ENCODE assay signal across 20 cellular contexts in genomic region chr19:10577951-10578350, GRCh38. TPM values are rescaled to one million over a fixed set of nuclear protein-coding genes. Genes with fewer than 3 reads are reported as not detected.
DNase-seq lines count a peak whose midpoint lies in the region; ATAC-seq, FAIRE-seq and TF ChIP-seq lines count a peak whose summit lies in the region.
"Had no signal": no experiment of that assay in that cellular context is flagged by ENCODE, and none has a peak within 500 bp of the region (broad histone marks: within the 10 kb centered on the region; RNA-seq: fewer than 3 reads in every experiment).

No MANE protein-coding gene starts in this region.

- no peak for FAIRE-seq in HepG2 (lab: Jason Lieb, UNC)
- FAIRE-seq: A204.1, GM12891, GM18507, H54 had no signal

- CTCF ChIA-PET in HepG2 (lab: Yijun Ruan, JAX; ENCODE audit: low intra/inter-chr PET ratio, low total read pairs): interaction anchor here (4.5 kb wide), 1 partner anchor 66 kb away, joined by 69 read pairs; no protein-coding TSS in a partner anchor
- CTCF ChIA-PET in PC-9 (lab: Charles Lee): interaction anchor here (0.7 kb wide), 1 partner anchor 99 kb away, joined by 4 read pairs; no protein-coding TSS in a partner anchor

- intact Hi-C loops in HepG2 (cut with micrococcal nuclease; ENCODE audit: unreplicated experiment) (no loop called here), right lobe of liver (cut with DNase I) (no loop called here), PC-9 (cut with micrococcal nuclease; ENCODE audit: unreplicated experiment) (loop anchor here (10.0 kb wide), 1 partner anchor 643 kb away; the partner anchor contains the start of gene OLFM2), thyroid gland (cut with DNase I) (no loop called here)

- H3K36me3 Mint-ChIP-seq in stimulated activated naive B cell treated with anti-CD40 and anti-IgM and Interleukin-4, amounts not matched to agents 10 μg/mL and 1 μg/mL and 100 μg/mL, for 72 hours: no peaks in the 10 kb centered on the region
- H3K36me3 Mint-ChIP-seq: CD14-positive monocyte; CD4-positive, alpha-beta memory T cell had no signal

- H3K4me1 ChIP-seq in HepG2 (ENCODE audit: insufficient read depth, low read length) (peaks cover 43% of the 10 kb centered on the region), right lobe of liver (no peaks in the 10 kb centered on the region), PC-9 (replicated peaks; ENCODE audit: insufficient read depth) (no peaks in the 10 kb centered on the region), thyroid gland (peaks cover 3 to 12% of the 10 kb centered on the region in 2 donors)
- H3K4me1 ChIP-seq: BE2C, HAP-1 had no signal

- H3K27me3 ChIP-seq in HepG2 (ENCODE audit: control insufficient read depth in 1 of 2, insufficient read depth in 2 of 2, low read length in 2 of 2) (peaks cover under 1% of the 10 kb centered on the region in 2 experiments; a peak in 2 of 5 replicates), right lobe of liver (no peaks in the 10 kb centered on the region), PC-9 (ENCODE audit: insufficient read depth, low read depth) (no peaks in the 10 kb centered on the region), thyroid gland (no peaks in the 10 kb centered on the region)
- H3K27me3 ChIP-seq: BE2C; BLaER1 treated with 17β-estradiol and CSF1 and Interleukin-3, amounts not matched to agents 10 nM and 100 nM had no signal

- TF ChIP-seq POLR2A in HepG2 (IDR thresholded peaks at IDR 0.05; ENCODE audit: insufficient read depth in 1 of 2, low read depth in 2 of 2, low read length in 2 of 2) (no peak), right lobe of liver (IDR thresholded peaks at IDR 0.05) (no peak), thyroid gland (IDR thresholded peaks at IDR 0.05) (no peak)

- H3K27ac ChIP-seq in HepG2 (ENCODE audit: extremely low read length, insufficient read depth, low read length): peak overlapping the region; percentile 85
- H3K27ac ChIP-seq in right lobe of liver: no peak overlapping the region
- no peak overlapping the region for H3K27ac ChIP-seq in PC-9
- H3K27ac ChIP-seq in thyroid gland: peak overlapping the region in 2 of 3 donors; percentile 73 to 85
- H3K27ac ChIP-seq: 22Rv1; BLaER1 treated with 17β-estradiol and CSF1 and Interleukin-3, amounts not matched to agents 10 nM and 100 nM had no signal

- H3K4me3 Mint-ChIP-seq in stimulated activated naive B cell treated with anti-CD40 and anti-IgM and Interleukin-4, amounts not matched to agents 10 μg/mL and 1 μg/mL and 100 μg/mL, for 72 hours: no peak overlapping the region
- H3K4me3 Mint-ChIP-seq: CD14-positive monocyte; CD4-positive, alpha-beta memory T cell had no signal

- no peaks in the 10 kb centered on the region for H3K9me2 ChIP-seq in PC-9 (ENCODE audit: insufficient read depth)

- H3K4me3 ChIP-seq in HepG2 (replicated peaks in 1 of 3; ENCODE audit: insufficient read depth in 1 of 3, low read depth in 2 of 3, low read length in 3 of 3) (no peak overlapping the region), right lobe of liver (no peak overlapping the region), PC-9 (no peak overlapping the region), thyroid gland (replicated peaks in 1 of 3) (no peak overlapping the region)
- H3K4me3 ChIP-seq: BLaER1 treated with 17β-estradiol and CSF1 and Interleukin-3, amounts not matched to agents 10 nM and 100 nM; HAP-1 had no signal

- WGBS in HepG2 (ENCODE audit: low lambda C conversion rate): 38% methylated on average over 6 of the region's 6 CpGs
- WGBS in right lobe of liver (ENCODE audit: insufficient coverage, low coverage, low lambda C conversion rate, missing lambda C conversion rate): 90% methylated on average over 3 of the region's 6 CpGs
- WGBS in thyroid gland, 2 donors: 94 to 95% methylated on average over 6 of the region's 6 CpGs

- no peak for TF ChIP-seq CTCF in HepG2 (CRISPR knock-in tag; IDR thresholded peaks at IDR 0.05)
- no peak for TF ChIP-seq CTCF in right lobe of liver (IDR thresholded peaks at IDR 0.05)
- TF ChIP-seq CTCF in PC-9 (conservative IDR thresholded peaks at IDR 0.05): no peak
- peak in 1 of 6 experiments; percentile 4 for TF ChIP-seq CTCF in thyroid gland (IDR thresholded peaks at IDR 0.05)

- no peak overlapping the region for H2AFZ ChIP-seq in HepG2 (ENCODE audit: low read length)
- H2AFZ ChIP-seq in PC-9: no peak overlapping the region

- no peak overlapping the region for H3K27ac Mint-ChIP-seq in stimulated activated naive B cell treated with anti-CD40 and anti-IgM and Interleukin-4, amounts not matched to agents 10 μg/mL and 1 μg/mL and 100 μg/mL, for 72 hours
- H3K27ac Mint-ChIP-seq: CD14-positive monocyte; CD4-positive, alpha-beta memory T cell had no signal

- no peaks in the 10 kb centered on the region for H3K27me3 Mint-ChIP-seq in stimulated activated naive B cell treated with anti-CD40 and anti-IgM and Interleukin-4, amounts not matched to agents 10 μg/mL and 1 μg/mL and 100 μg/mL, for 72 hours

- no peaks in the 10 kb centered on the region for H3K9me3 Mint-ChIP-seq in stimulated activated naive B cell treated with anti-CD40 and anti-IgM and Interleukin-4, amounts not matched to agents 10 μg/mL and 1 μg/mL and 100 μg/mL, for 72 hours
- H3K9me3 Mint-ChIP-seq: CD14-positive monocyte; CD4-positive, alpha-beta memory T cell had no signal

- BruUV-seq in HepG2 (replicated peaks; lab: Mats Ljungman, UMichigan) (TSS peak; percentile 83), PC-9 (replicated peaks; lab: Mats Ljungman, UMichigan) (TSS peak; percentile 63)

- H3K79me2 ChIP-seq in HepG2 (ENCODE audit: insufficient read depth, low read length) (peaks cover 9% of the 10 kb centered on the region), PC-9 (ENCODE audit: low read depth) (peaks cover 5% of the 10 kb centered on the region; the same call in 1 of the 2 replicates)

- POLR2A ChIA-PET in HepG2 (lab: Yijun Ruan, JAX) (interaction anchor here (0.6 to 0.7 kb wide), 7 partner anchors 10 to 258 kb away, joined by 3 to 6 read pairs (median 4); partner anchors contain the start of gene TMED1), PC-9 (lab: Charles Lee; ENCODE audit: unreplicated experiment) (interaction anchor here (0.6 to 0.7 kb wide), 2 partner anchors 122 to 166 kb away, joined by 7 to 33 read pairs; no protein-coding TSS in a partner anchor)

- TF ChIP-seq EP300 in HepG2 (IDR thresholded peaks at IDR 0.05; ENCODE audit: low read depth in 2 of 2, low read length in 2 of 2) (no peak), HepG2 (CRISPR knock-in tag; IDR thresholded peaks at IDR 0.05; ENCODE audit: borderline replicate concordance) (no peak)

- ATAC-seq in HepG2 (peak; percentile 6; the same call in 1 of the 3 replicates), right lobe of liver (no peak), GM21723 (IDR thresholded peaks at IDR 0.05; ENCODE audit: unreplicated experiment) (no peak)
- no peak for ATAC-seq in stimulated activated naive B cell treated with anti-CD40 and anti-IgM and Interleukin-4, amounts not matched to agents 10 μg/mL and 1 μg/mL and 100 μg/mL, for 72 hours (replicated peaks)

- H3K4me2 ChIP-seq in HepG2 (ENCODE audit: low read depth, low read length): peak overlapping the region; percentile 31; the same call in 1 of the 2 replicates
- no peak overlapping the region for H3K4me2 ChIP-seq in PC-9
- H3K4me2 ChIP-seq: BLaER1 treated with 17β-estradiol and CSF1 and Interleukin-3, amounts not matched to agents 10 nM and 100 nM had no signal

- DNase-seq in HepG2 (ENCODE audit: low spot score) (no peak), right lobe of liver (no peak), PC-9 (no peak), thyroid gland (no peak)
- no peak for DNase-seq in stimulated activated naive B cell treated with anti-CD40 and anti-IgM and Interleukin-4, amounts not matched to agents 10 μg/mL and 1 μg/mL and 100 μg/mL, for 72 hours
- DNase-seq: AML-193; BE2C; CD4-positive, alpha-beta memory T cell; DMS79 treated with DMSO at 0.1 percent for 48 hours; GF-D8; GOT3 had no signal

- H3K9ac ChIP-seq in HepG2 (ENCODE audit: insufficient read depth, low read depth, low read length): no peak overlapping the region

- H3F3A ChIP-seq in PC-9 (ENCODE audit: insufficient read depth, low read depth): peaks cover 55% of the 10 kb centered on the region

- H3K36me3 ChIP-seq in HepG2 (replicated peaks in 1 of 2; ENCODE audit: control insufficient read depth in 1 of 2, insufficient read depth in 2 of 2, low read length in 2 of 2) (no peaks in the 10 kb centered on the region), right lobe of liver (no peaks in the 10 kb centered on the region), PC-9 (ENCODE audit: low read depth) (peaks cover 27% of the 10 kb centered on the region), thyroid gland (peaks cover 0 to 3% of the 10 kb centered on the region in 2 donors)
- H3K36me3 ChIP-seq: BE2C; BLaER1 treated with 17β-estradiol and CSF1 and Interleukin-3, amounts not matched to agents 10 nM and 100 nM; HAP-1 had no signal

- in situ Hi-C loops in HepG2 (cut with HindIII; ENCODE audit: extremely low pct_ligation_motif_present, low pct_unique_long_range_greater_than_20kb): no loop called here

- peaks cover 6 to 10% of the 10 kb centered on the region in 2 donors for H3K4me1 Mint-ChIP-seq in stimulated activated naive B cell treated with anti-CD40 and anti-IgM and Interleukin-4, amounts not matched to agents 10 μg/mL and 1 μg/mL and 100 μg/mL, for 72 hours

- TF ChIP-seq RAD21 in HepG2 (CRISPR knock-in tag; IDR thresholded peaks at IDR 0.05): no peak

- H3K9me3 ChIP-seq in HepG2 (ENCODE audit: low read length) (no peaks in the 10 kb centered on the region), right lobe of liver (no peaks in the 10 kb centered on the region), PC-9 (ENCODE audit: insufficient read depth, low read depth) (no peaks in the 10 kb centered on the region), thyroid gland (no peaks in the 10 kb centered on the region)
- H3K9me3 ChIP-seq: BE2C; BLaER1 treated with 17β-estradiol and CSF1 and Interleukin-3, amounts not matched to agents 10 nM and 100 nM; HAP-1 had no signal

- H4K20me1 ChIP-seq in HepG2 (ENCODE audit: insufficient read depth, low read length): no peaks in the 10 kb centered on the region
- H4K20me1 ChIP-seq in PC-9 (ENCODE audit: insufficient read depth): peaks cover 6% of the 10 kb centered on the region
- H4K20me1 ChIP-seq: BLaER1 treated with 17β-estradiol and CSF1 and Interleukin-3, amounts not matched to agents 10 nM and 100 nM had no signal

RNA-seq across cellular contexts. Expression of gene AP1M2, which starts 9.2 kb away (rescaled TPM):
- total RNA-seq in HepG2 (2016; rRNA removed; fragmentation: Illumina TruSeq; extraction: Trizol) (76.8 and 82.9 TPM in 2 replicates), right lobe of liver (1 to 10 TPM in 2 of 6 experiments, under 1 TPM in 4; 0.35 to 2.5 (median 0.75) TPM), PC-9 (2021) (94.5 and 126 TPM in 2 replicates), thyroid gland (100 to 1,000 TPM in 2 of 4 donors, 10 to 100 TPM in 2; 69.7 to 129 (median 102) TPM)
- total RNA-seq in HepG2 (2016; cell fraction: cytosol; rRNA removed; fragmentation: Illumina TruSeq; extraction: Trizol; ENCODE audit: low read depth): 118 and 125 TPM in 2 replicates
- total RNA-seq in HepG2 (2016; cell fraction: insoluble cytoplasmic fraction; rRNA removed; fragmentation: Illumina TruSeq; extraction: Trizol): 76.9 and 81.0 TPM in 2 replicates
- 155 and 171 TPM in 2 replicates for total RNA-seq in HepG2 (2016; cell fraction: membrane; rRNA removed; fragmentation: Illumina TruSeq; extraction: Trizol)
- 20.9 and 33.5 TPM in 2 replicates for total RNA-seq in HepG2 (2016; cell fraction: nucleus; rRNA removed; fragmentation: Illumina TruSeq; extraction: Trizol)
- 6.3 and 11.0 TPM in 2 replicates for polyA plus RNA-seq in HepG2 (2011; rRNA removed)
- 9.9 and 10.4 TPM in 2 replicates for polyA plus RNA-seq in HepG2 (2011; cell fraction: cytosol; rRNA removed)
- polyA plus RNA-seq in HepG2 (2011; cell fraction: nucleus; rRNA removed): 5.0 and 7.5 TPM in 2 replicates
- 15.7 and 24.8 TPM in 2 replicates for polyA plus RNA-seq in HepG2 (2012)
- 112 and 122 TPM in 2 replicates for polyA plus RNA-seq in HepG2 (2016; cell fraction: cytosol; fragmentation: Illumina TruSeq; extraction: Trizol; ENCODE audit: low read depth)
- polyA plus RNA-seq in HepG2 (2016; cell fraction: insoluble cytoplasmic fraction; fragmentation: Illumina TruSeq; extraction: Trizol; ENCODE audit: low read depth): 68.0 and 75.6 TPM in 2 replicates
- 140 and 148 TPM in 2 replicates for polyA plus RNA-seq in HepG2 (2016; cell fraction: membrane; fragmentation: Illumina TruSeq; extraction: Trizol; ENCODE audit: low read depth)
- 52.2 and 56.2 TPM in 2 replicates for polyA plus RNA-seq in HepG2 (2016; cell fraction: nucleus; fragmentation: Illumina TruSeq; extraction: Trizol; ENCODE audit: insufficient read depth, low read depth)
- polyA minus RNA-seq in HepG2 (2011; rRNA and poly(A)+ RNA removed; ENCODE audit: low replicate concordance): 5.0 and 16.3 TPM in 2 replicates
- 3.0 and 5.1 TPM in 2 replicates for polyA minus RNA-seq in HepG2 (2011; cell fraction: cytosol; rRNA and poly(A)+ RNA removed)
- polyA minus RNA-seq in HepG2 (2011; cell fraction: nucleus; rRNA and poly(A)+ RNA removed): 1.2 and 3.2 TPM in 2 replicates
- total RNA-seq: CD4-positive, alpha-beta memory T cell had no signal
- polyA plus RNA-seq: CD4-positive, alpha-beta memory T cell had no signal

RNA-seq across cellular contexts. Expression of gene CDKN2D, which starts 9.2 kb away (rescaled TPM):
- total RNA-seq in HepG2 (2016; rRNA removed; fragmentation: Illumina TruSeq; extraction: Trizol): 4.8 and 5.4 TPM in 2 replicates
- total RNA-seq in HepG2 (2016; cell fraction: cytosol; rRNA removed; fragmentation: Illumina TruSeq; extraction: Trizol; ENCODE audit: low read depth): 4.1 and 5.0 TPM in 2 replicates
- 4.8 and 5.1 TPM in 2 replicates for total RNA-seq in HepG2 (2016; cell fraction: insoluble cytoplasmic fraction; rRNA removed; fragmentation: Illumina TruSeq; extraction: Trizol)
- total RNA-seq in HepG2 (2016; cell fraction: membrane; rRNA removed; fragmentation: Illumina TruSeq; extraction: Trizol): 7.2 and 8.5 TPM in 2 replicates
- total RNA-seq in HepG2 (2016; cell fraction: nucleus; rRNA removed; fragmentation: Illumina TruSeq; extraction: Trizol): 2.6 and 3.2 TPM in 2 replicates
- 8.0 and 8.6 TPM in 2 replicates for polyA plus RNA-seq in HepG2 (2011; rRNA removed)
- 9.2 and 13.0 TPM in 2 replicates for polyA plus RNA-seq in HepG2 (2011; cell fraction: cytosol; rRNA removed)
- 7.4 and 7.6 TPM in 2 replicates for polyA plus RNA-seq in HepG2 (2011; cell fraction: nucleus; rRNA removed)
- 2.5 and 6.6 TPM in 2 replicates for polyA plus RNA-seq in HepG2 (2012)
- 6.2 and 7.7 TPM in 2 replicates for polyA plus RNA-seq in HepG2 (2016; cell fraction: cytosol; fragmentation: Illumina TruSeq; extraction: Trizol; ENCODE audit: low read depth)
- polyA plus RNA-seq in HepG2 (2016; cell fraction: insoluble cytoplasmic fraction; fragmentation: Illumina TruSeq; extraction: Trizol; ENCODE audit: low read depth): 6.3 and 8.0 TPM in 2 replicates
- 8.2 and 8.7 TPM in 2 replicates for polyA plus RNA-seq in HepG2 (2016; cell fraction: membrane; fragmentation: Illumina TruSeq; extraction: Trizol; ENCODE audit: low read depth)
- polyA plus RNA-seq in HepG2 (2016; cell fraction: nucleus; fragmentation: Illumina TruSeq; extraction: Trizol; ENCODE audit: insufficient read depth, low read depth): 11.5 and 12.4 TPM in 2 replicates
- 7.8 and 7.9 TPM in 2 replicates for polyA minus RNA-seq in HepG2 (2011; rRNA and poly(A)+ RNA removed; ENCODE audit: low replicate concordance)
- polyA minus RNA-seq in HepG2 (2011; cell fraction: cytosol; rRNA and poly(A)+ RNA removed): 1.8 and 2.3 TPM in 2 replicates
- polyA minus RNA-seq in HepG2 (2011; cell fraction: nucleus; rRNA and poly(A)+ RNA removed): 0.39 and 0.87 TPM in 2 replicates
- 1 to 10 TPM in 4 of 6 experiments, under 1 TPM in 2; 0.97 to 2.8 (median 2.0) TPM for total RNA-seq in right lobe of liver
- total RNA-seq in PC-9 (2021): 8.3 and 10.1 TPM in 2 replicates
- 1 to 10 TPM; 2.0 to 8.2 (median 3.7) TPM for total RNA-seq in thyroid gland

RNA-seq across cellular contexts. Expression of gene KRI1, which starts 12.1 kb away (rescaled TPM):
- total RNA-seq in HepG2 (2016; rRNA removed; fragmentation: Illumina TruSeq; extraction: Trizol) (10.2 and 11.7 TPM in 2 replicates), right lobe of liver (1 to 10 TPM; 5.8 to 9.6 (median 8.5) TPM), PC-9 (2021) (24.5 and 27.0 TPM in 2 replicates), thyroid gland (10 to 100 TPM; 17.3 to 49.7 (median 28.2) TPM)
- total RNA-seq in HepG2 (2016; cell fraction: cytosol; rRNA removed; fragmentation: Illumina TruSeq; extraction: Trizol; ENCODE audit: low read depth): 2.3 and 3.1 TPM in 2 replicates
- total RNA-seq in HepG2 (2016; cell fraction: insoluble cytoplasmic fraction; rRNA removed; fragmentation: Illumina TruSeq; extraction: Trizol): 8.4 and 12.8 TPM in 2 replicates
- total RNA-seq in HepG2 (2016; cell fraction: membrane; rRNA removed; fragmentation: Illumina TruSeq; extraction: Trizol): 3.2 and 3.9 TPM in 2 replicates
- 9.0 and 10.0 TPM in 2 replicates for total RNA-seq in HepG2 (2016; cell fraction: nucleus; rRNA removed; fragmentation: Illumina TruSeq; extraction: Trizol)
- polyA plus RNA-seq in HepG2 (2011; rRNA removed): 9.1 and 12.7 TPM in 2 replicates
- 4.8 and 4.9 TPM in 2 replicates for polyA plus RNA-seq in HepG2 (2011; cell fraction: cytosol; rRNA removed)
- polyA plus RNA-seq in HepG2 (2011; cell fraction: nucleus; rRNA removed): 29.3 and 32.2 TPM in 2 replicates
- 12.5 and 15.9 TPM in 2 replicates for polyA plus RNA-seq in HepG2 (2012)
- polyA plus RNA-seq in HepG2 (2016; cell fraction: cytosol; fragmentation: Illumina TruSeq; extraction: Trizol; ENCODE audit: low read depth): 1.9 and 2.1 TPM in 2 replicates
- 11.0 and 12.8 TPM in 2 replicates for polyA plus RNA-seq in HepG2 (2016; cell fraction: insoluble cytoplasmic fraction; fragmentation: Illumina TruSeq; extraction: Trizol; ENCODE audit: low read depth)
- 3.0 and 4.1 TPM in 2 replicates for polyA plus RNA-seq in HepG2 (2016; cell fraction: membrane; fragmentation: Illumina TruSeq; extraction: Trizol; ENCODE audit: low read depth)
- 59.6 and 63.0 TPM in 2 replicates for polyA plus RNA-seq in HepG2 (2016; cell fraction: nucleus; fragmentation: Illumina TruSeq; extraction: Trizol; ENCODE audit: insufficient read depth, low read depth)
- polyA minus RNA-seq in HepG2 (2011; rRNA and poly(A)+ RNA removed; ENCODE audit: low replicate concordance): 12.6 and 33.9 TPM in 2 replicates
- polyA minus RNA-seq in HepG2 (2011; cell fraction: cytosol; rRNA and poly(A)+ RNA removed): 5.1 and 8.9 TPM in 2 replicates
- 8.8 and 9.8 TPM in 2 replicates for polyA minus RNA-seq in HepG2 (2011; cell fraction: nucleus; rRNA and poly(A)+ RNA removed)

RNA-seq across cellular contexts. Expression of gene ATG4D, which starts 34.2 kb away (rescaled TPM):
- total RNA-seq in HepG2 (2016; rRNA removed; fragmentation: Illumina TruSeq; extraction: Trizol): 9.3 and 19.0 TPM in 2 replicates
- 20.9 and 26.1 TPM in 2 replicates for total RNA-seq in HepG2 (2016; cell fraction: cytosol; rRNA removed; fragmentation: Illumina TruSeq; extraction: Trizol; ENCODE audit: low read depth)
- total RNA-seq in HepG2 (2016; cell fraction: insoluble cytoplasmic fraction; rRNA removed; fragmentation: Illumina TruSeq; extraction: Trizol): 8.3 and 18.7 TPM in 2 replicates
- total RNA-seq in HepG2 (2016; cell fraction: membrane; rRNA removed; fragmentation: Illumina TruSeq; extraction: Trizol): 35.4 and 38.3 TPM in 2 replicates
- 17.2 TPM in 2 replicates for total RNA-seq in HepG2 (2016; cell fraction: nucleus; rRNA removed; fragmentation: Illumina TruSeq; extraction: Trizol)
- polyA plus RNA-seq in HepG2 (2011; rRNA removed): 17.8 and 22.9 TPM in 2 replicates
- 16.1 and 23.3 TPM in 2 replicates for polyA plus RNA-seq in HepG2 (2011; cell fraction: cytosol; rRNA removed)
- polyA plus RNA-seq in HepG2 (2011; cell fraction: nucleus; rRNA removed): 60.1 and 73.0 TPM in 2 replicates
- polyA plus RNA-seq in HepG2 (2012): 16.8 and 18.5 TPM in 2 replicates
- polyA plus RNA-seq in HepG2 (2016; cell fraction: cytosol; fragmentation: Illumina TruSeq; extraction: Trizol; ENCODE audit: low read depth): 22.2 and 28.5 TPM in 2 replicates
- polyA plus RNA-seq in HepG2 (2016; cell fraction: insoluble cytoplasmic fraction; fragmentation: Illumina TruSeq; extraction: Trizol; ENCODE audit: low read depth): 11.1 and 14.6 TPM in 2 replicates
- 29.9 and 35.4 TPM in 2 replicates for polyA plus RNA-seq in HepG2 (2016; cell fraction: membrane; fragmentation: Illumina TruSeq; extraction: Trizol; ENCODE audit: low read depth)
- 35.0 and 45.7 TPM in 2 replicates for polyA plus RNA-seq in HepG2 (2016; cell fraction: nucleus; fragmentation: Illumina TruSeq; extraction: Trizol; ENCODE audit: insufficient read depth, low read depth)
- polyA minus RNA-seq in HepG2 (2011; rRNA and poly(A)+ RNA removed; ENCODE audit: low replicate concordance): 33.4 and 51.6 TPM in 2 replicates
- polyA minus RNA-seq in HepG2 (2011; cell fraction: cytosol; rRNA and poly(A)+ RNA removed): 18.5 and 22.9 TPM in 2 replicates
- 13.3 and 16.9 TPM in 2 replicates for polyA minus RNA-seq in HepG2 (2011; cell fraction: nucleus; rRNA and poly(A)+ RNA removed)
- total RNA-seq in right lobe of liver: 10 to 100 TPM in 4 of 6 experiments, 1 to 10 TPM in 2; 8.1 to 19.7 (median 11.8) TPM
- total RNA-seq in PC-9 (2021): 33.1 and 40.2 TPM in 2 replicates
- total RNA-seq in thyroid gland: 10 to 100 TPM; 28.4 to 37.0 (median 31.3) TPM

RNA-seq across cellular contexts. Expression of gene SLC44A2, which starts 47.4 kb away (rescaled TPM):
- total RNA-seq in HepG2 (2016; rRNA removed; fragmentation: Illumina TruSeq; extraction: Trizol) (2.3 and 2.4 TPM in 2 replicates), right lobe of liver (10 to 100 TPM; 11.7 to 18.5 (median 15.6) TPM), PC-9 (2021) (205 and 239 TPM in 2 replicates), thyroid gland (100 to 1,000 TPM in 2 of 4 donors, 10 to 100 TPM in 2; 86.0 to 141 (median 113) TPM)
- 1.2 and 2.2 TPM in 2 replicates for total RNA-seq in HepG2 (2016; cell fraction: cytosol; rRNA removed; fragmentation: Illumina TruSeq; extraction: Trizol; ENCODE audit: low read depth)
- 1.5 and 2.5 TPM in 2 replicates for total RNA-seq in HepG2 (2016; cell fraction: insoluble cytoplasmic fraction; rRNA removed; fragmentation: Illumina TruSeq; extraction: Trizol)
- 3.0 and 3.4 TPM in 2 replicates for total RNA-seq in HepG2 (2016; cell fraction: membrane; rRNA removed; fragmentation: Illumina TruSeq; extraction: Trizol)
- 3.2 and 3.4 TPM in 2 replicates for total RNA-seq in HepG2 (2016; cell fraction: nucleus; rRNA removed; fragmentation: Illumina TruSeq; extraction: Trizol)
- 5.6 and 7.2 TPM in 2 replicates for polyA plus RNA-seq in HepG2 (2011; rRNA removed)
- 5.4 and 5.7 TPM in 2 replicates for polyA plus RNA-seq in HepG2 (2011; cell fraction: cytosol; rRNA removed)
- polyA plus RNA-seq in HepG2 (2011; cell fraction: nucleus; rRNA removed): 11.3 and 11.8 TPM in 2 replicates
- 5.9 and 8.2 TPM in 2 replicates for polyA plus RNA-seq in HepG2 (2012)
- polyA plus RNA-seq in HepG2 (2016; cell fraction: cytosol; fragmentation: Illumina TruSeq; extraction: Trizol; ENCODE audit: low read depth): 2.5 and 2.6 TPM in 2 replicates
- 1.9 and 2.2 TPM in 2 replicates for polyA plus RNA-seq in HepG2 (2016; cell fraction: insoluble cytoplasmic fraction; fragmentation: Illumina TruSeq; extraction: Trizol; ENCODE audit: low read depth)
- polyA plus RNA-seq in HepG2 (2016; cell fraction: membrane; fragmentation: Illumina TruSeq; extraction: Trizol; ENCODE audit: low read depth): 4.7 and 5.1 TPM in 2 replicates
- polyA plus RNA-seq in HepG2 (2016; cell fraction: nucleus; fragmentation: Illumina TruSeq; extraction: Trizol; ENCODE audit: insufficient read depth, low read depth): 8.1 and 8.5 TPM in 2 replicates
- polyA minus RNA-seq in HepG2 (2011; rRNA and poly(A)+ RNA removed; ENCODE audit: low replicate concordance): 13.9 and 134 TPM in 2 replicates
- 5.3 and 8.4 TPM in 2 replicates for polyA minus RNA-seq in HepG2 (2011; cell fraction: cytosol; rRNA and poly(A)+ RNA removed)
- polyA minus RNA-seq in HepG2 (2011; cell fraction: nucleus; rRNA and poly(A)+ RNA removed): 5.4 and 9.6 TPM in 2 replicates

Comparison
In these comparisons a context has a peak if more than half of its experiments do, and no peak if none do; other contexts are left out.
1. H3K27ac ChIP-seq: peak in HepG2 (single experiment) and thyroid gland (2 of 3); none in right lobe of liver (0 of 3) and PC-9 (single experiment).
2. RNA of gene AP1M2, which starts 9.2 kb away (total RNA-seq): 94.5 to 126 TPM in PC-9, 69.7 to 129 TPM in thyroid gland and 20.9 to 171 TPM in HepG2; 0.35 to 2.5 TPM in right lobe of liver; every median in the first group is over 4 times any median in the second.